Comparison of ENCODE assay signal across 24 cellular contexts in genomic region chr11:88064097-88064705, GRCh38.
"Had no signal": no experiment of that assay in that cellular context is flagged by ENCODE, and none has a peak within 500 bp of the region (broad histone marks: within the 10 kb centered on the region; RNA-seq: fewer than 3 reads in every experiment).

No MANE protein-coding gene starts in this region.

- H3K4me1 ChIP-seq: adrenal gland, Peyer's patch, SJCRH30 had no signal

- H3K4me3 ChIP-seq: adrenal gland, Peyer's patch, SJCRH30 had no signal

- DNase-seq: activated CD4-positive, alpha-beta T cell treated with anti-CD3 and anti-CD28 coated beads for 48 hours; activated CD4-positive, alpha-beta T cell treated with anti-CD3 and anti-CD28 coated beads, Interleukin-2, amount 50 U/mL, for 4 hours; activated CD4-positive, CD25-positive, alpha-beta regulatory T cell treated with anti-CD3 and anti-CD28 coated beads, Interleukin-2, amount 50 U/mL, for 72 hours; activated CD8-positive, alpha-beta memory T cell treated with anti-CD3 and anti-CD28 coated beads, Interleukin-2, amount 50 U/mL, for 48 hours; activated CD8-positive, alpha-beta T cell treated with anti-CD3 and anti-CD28 coated beads, Interleukin-2, amount 10 ng/mL, durations not matched to agents 7 days and 5 days; activated naive CD4-positive, alpha-beta T cell treated with anti-CD3 and anti-CD28 coated beads, Interleukin-2, amount 50 U/mL, for 16 hours; activated naive CD8-positive, alpha-beta T cell treated with anti-CD3 and anti-CD28 coated beads, Interleukin-2, amount 10 ng/mL, durations not matched to agents 7 days and 5 days; activated T-cell treated with anti-CD3 and anti-CD28 coated beads, Interleukin-2, amount 50 U/mL, for 1 hour; adrenal gland; anterior cingulate cortex; caudate nucleus; KG1; NCI-H1105 treated with DMSO at 0.1 percent for 48 hours; NCI-H1694 treated with DMSO at 0.1 percent for 48 hours; NCI-H2081; NCI-H345; NCI-H510A; NCI-H526 treated with DMSO at 0.1 percent for 48 hours; NCI-H82; Peyer's patch; Right ventricle myocardium superior; SW 1271 had no signal

- H3K27me3 ChIP-seq: adrenal gland, Peyer's patch, SJCRH30 had no signal

- H3K9me3 ChIP-seq: adrenal gland, Peyer's patch, SJCRH30 had no signal

- H3K27ac ChIP-seq: adrenal gland, Peyer's patch, RWPE1, SJCRH30 had no signal

- H3K36me3 ChIP-seq: adrenal gland, Peyer's patch, SJCRH30 had no signal
